In genomic region chr2:121355488-121355887, GRCh38 we compare ENCODE assay signal across 9 cellular contexts.
DNase-seq lines count a peak whose midpoint lies in the region; ATAC-seq and TF ChIP-seq lines count a peak whose summit lies in the region.
"Had no signal": no experiment of that assay in that cellular context is flagged by ENCODE, and none has a peak within 500 bp of the region (broad histone marks: within the 10 kb centered on the region; RNA-seq: fewer than 3 reads in every experiment).

No MANE protein-coding gene starts in this region.

- H3K9me3 Mint-ChIP-seq in CD4-positive, CD25-positive, alpha-beta regulatory T cell, result no peaks in the 10 kb centered on the region
- H3K9me3 Mint-ChIP-seq in natural killer cell, result no peaks in the 10 kb centered on the region
- H3K9me3 Mint-ChIP-seq: neural crest cell had no signal

- no peaks in the 10 kb centered on the region for H3K9me3 ChIP-seq in CD4-positive, CD25-positive, alpha-beta regulatory T cell (ENCODE audit: control insufficient read depth in 2 of 2, low read length in 2 of 2)
- no peaks in the 10 kb centered on the region for H3K9me3 ChIP-seq in left lung

- peaks cover 34% of the 10 kb centered on the region for H3K36me3 Mint-ChIP-seq in CD4-positive, CD25-positive, alpha-beta regulatory T cell
- peaks cover 8% of the 10 kb centered on the region for H3K36me3 Mint-ChIP-seq in natural killer cell

- peaks cover 0 to 6% (median 2%) of the 10 kb centered on the region in 4 donors for H3K4me1 Mint-ChIP-seq in CD4-positive, CD25-positive, alpha-beta regulatory T cell
- peaks cover 3 to 6% of the 10 kb centered on the region in 2 donors for H3K4me1 Mint-ChIP-seq in natural killer cell
- H3K4me1 Mint-ChIP-seq: neural crest cell had no signal

- H3K27ac ChIP-seq in CD4-positive, CD25-positive, alpha-beta regulatory T cell (ENCODE audit: insufficient read depth, low read length, poor library complexity, severe bottlenecking), result no peak overlapping the region
- H3K27ac ChIP-seq in left lung, result no peak overlapping the region

- TF ChIP-seq CTCF in LNCaP clone FGC (IDR thresholded peaks at IDR 0.05; ENCODE audit: control insufficient read depth, extremely low read depth, insufficient read depth) (no peak), left lung (IDR thresholded peaks at IDR 0.05) (no peak), natural killer cell (IDR thresholded peaks at IDR 0.05) (no peak)

- H3K4me1 ChIP-seq in CD4-positive, CD25-positive, alpha-beta regulatory T cell (ENCODE audit: control insufficient read depth, insufficient read depth, low read length, poor library complexity, severe bottlenecking), result no peaks in the 10 kb centered on the region
- no peaks in the 10 kb centered on the region for H3K4me1 ChIP-seq in left lung

- no peak overlapping the region for H3K4me3 Mint-ChIP-seq in CD4-positive, CD25-positive, alpha-beta regulatory T cell
- no peak overlapping the region for H3K4me3 Mint-ChIP-seq in natural killer cell
- H3K4me3 Mint-ChIP-seq: neural crest cell had no signal

- peaks cover 74% of the 10 kb centered on the region for H3K36me3 ChIP-seq in CD4-positive, CD25-positive, alpha-beta regulatory T cell (ENCODE audit: control insufficient read depth, insufficient read depth, low read length)
- H3K36me3 ChIP-seq in left lung, result peaks cover 0 to 90% of the 10 kb centered on the region in 2 donors

- no peaks in the 10 kb centered on the region for H3K27me3 Mint-ChIP-seq in CD4-positive, CD25-positive, alpha-beta regulatory T cell
- H3K27me3 Mint-ChIP-seq in natural killer cell (ENCODE audit: low read depth in 2 of 2), result no peaks in the 10 kb centered on the region

- peak overlapping the region in 2 of 3 donors; percentile 28 to 79 for H3K27ac Mint-ChIP-seq in CD4-positive, CD25-positive, alpha-beta regulatory T cell
- H3K27ac Mint-ChIP-seq in natural killer cell, result peak overlapping the region in 1 of 2 donors; percentile 52

- H3K27me3 ChIP-seq in CD4-positive, CD25-positive, alpha-beta regulatory T cell (ENCODE audit: control insufficient read depth, insufficient read depth, low read length), result no peaks in the 10 kb centered on the region
- H3K27me3 ChIP-seq in left lung, result no peaks in the 10 kb centered on the region

- intact Hi-C loops in left lung (cut with DNase I), result loop anchor here in 1 of 2 donors (10.0 kb wide), 1 partner anchor 271 kb away; no protein-coding TSS in a partner anchor
- intact Hi-C loops in natural killer cell (cut with micrococcal nuclease), result loop anchor here (5.0 kb wide), 1 partner anchor 268 kb away; no protein-coding TSS in a partner anchor

- H3K4me3 ChIP-seq in CD4-positive, CD25-positive, alpha-beta regulatory T cell (ENCODE audit: low read depth, low read length), result no peak overlapping the region
- H3K4me3 ChIP-seq in LNCaP clone FGC (ENCODE audit: low read depth, low read length) (peak overlapping the region; percentile 23; the same call in 1 of the 2 replicates), left lung (no peak overlapping the region)

- no peak for DNase-seq in CD4-positive, CD25-positive, alpha-beta regulatory T cell
- DNase-seq in LNCaP clone FGC (ENCODE audit: low read depth), result peak; percentile 93
- peak; percentile 95 for DNase-seq in NCI-H510A treated with DMSO at 0.1 percent for 48 hours (lab: John Stamatoyannopoulos, UW)
- no peak for DNase-seq in left lung
- DNase-seq in natural killer cell, result no peak
- DNase-seq in NCI-H2227 treated with DMSO at 0.1 percent for 48 hours (lab: John Stamatoyannopoulos, UW), result no peak
- no peak for DNase-seq in activated CD4-positive, alpha-beta T cell treated with anti-CD3 and anti-CD28 coated beads for 1 hour

- no peak for ATAC-seq in CD4-positive, CD25-positive, alpha-beta regulatory T cell (ENCODE audit: low read depth in 2 of 2)
- ATAC-seq in left lung (peak; percentile 19), GM18517 (IDR thresholded peaks at IDR 0.05; ENCODE audit: unreplicated experiment) (no peak), natural killer cell (no peak)

Comparison
In these comparisons a context has a peak if more than half of its experiments do, and no peak if none do; other contexts are left out.
1. DNase-seq: peak in LNCaP clone FGC (single experiment) and NCI-H510A treated with DMSO at 0.1 percent for 48 hours (single experiment); none in CD4-positive, CD25-positive, alpha-beta regulatory T cell (0 of 3), left lung (0 of 2), natural killer cell (single experiment), NCI-H2227 treated with DMSO at 0.1 percent for 48 hours (single experiment) and activated CD4-positive, alpha-beta T cell treated with anti-CD3 and anti-CD28 coated beads for 1 hour (single experiment).